13 cellular contexts compared by ENCODE assay signal in the genomic region with DNA sequence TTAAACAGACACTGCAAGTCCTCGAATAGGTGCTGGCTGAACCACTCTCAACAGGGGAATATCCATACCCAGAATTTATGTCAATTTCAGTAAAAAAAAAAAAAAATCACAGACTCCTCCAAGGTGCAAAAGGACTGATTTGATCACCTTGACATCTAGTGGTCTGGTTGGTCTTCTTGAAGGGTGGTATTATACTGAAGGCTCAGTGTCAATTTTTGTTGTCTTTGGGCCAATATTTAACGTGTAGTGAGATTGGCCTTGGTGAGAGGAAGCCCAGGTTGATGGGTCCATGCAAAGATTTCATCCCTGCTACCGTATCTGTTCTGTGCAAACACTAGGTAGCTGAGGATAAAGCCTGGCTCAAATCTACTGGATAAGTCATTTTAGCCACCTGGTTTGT. TPM values are rescaled to one million over a fixed set of nuclear protein-coding genes. Genes with fewer than 3 reads are reported as not detected.
DNase-seq lines count a peak whose midpoint lies in the region; ATAC-seq, FAIRE-seq and TF ChIP-seq lines count a peak whose summit lies in the region.
"Had no signal": no experiment of that assay in that cellular context is flagged by ENCODE, and none has a peak within 500 bp of the region (broad histone marks: within the 10 kb centered on the region; RNA-seq: fewer than 3 reads in every experiment).

No MANE protein-coding gene starts in this region.

- H4K5ac ChIP-seq in H1 (ENCODE audit: insufficient read length, low read depth, low read length), result no peak overlapping the region

- H3K9me3 ChIP-seq in H1 (ENCODE audit: insufficient read depth in 2 of 2, low read depth in 1 of 2, low read length in 1 of 2) (peaks cover 0 to 6% of the 10 kb centered on the region in 2 experiments; a peak in 1 of 4 replicates), pancreas (no peaks in the 10 kb centered on the region)
- H3K9me3 ChIP-seq: testis had no signal

- no peak overlapping the region for H3K18ac ChIP-seq in H1 (ENCODE audit: extremely low read depth, low read length)

- H2AK5ac ChIP-seq in H1 (ENCODE audit: low read depth, low read length), result no peak overlapping the region

- FAIRE-seq in H1 (lab: Jason Lieb, UNC) (no peak), pancreas (lab: Jason Lieb, UNC) (no peak)

- H3K27me3 ChIP-seq in H1 (replicated peaks in 1 of 4; ENCODE audit: control insufficient read depth in 3 of 4, extremely low read depth in 1 of 4, insufficient read depth in 3 of 4, low read length in 3 of 4) (peaks cover 0 to 1% (median 0%) of the 10 kb centered on the region in 4 experiments; a peak in 1 of 7 replicates), pancreas (no peaks in the 10 kb centered on the region)
- H3K27me3 ChIP-seq: left lung, spleen, testis had no signal

- no peak overlapping the region for H3K23ac ChIP-seq in H1 (ENCODE audit: insufficient read length)

- intact Hi-C loops in pancreas (cut with DNase I), result no loop called here

- H2BK20ac ChIP-seq in H1 (ENCODE audit: low read length), result no peak overlapping the region

- H2BK5ac ChIP-seq in H1 (ENCODE audit: low read depth, low read length), result no peak overlapping the region

- 87% methylated on average over 3 of the region's 3 CpGs; no CpG with 5 or more reads in 1 of the 2 experiments for WGBS in H1 (ENCODE audit: extremely low coverage in 1 of 2, insufficient coverage in 1 of 2, insufficient read length in 1 of 2, insufficient replicate concordance in 2 of 2, low coverage in 1 of 2, low lambda C conversion rate in 2 of 2, missing lambda C conversion rate in 1 of 2), 2 experiments
- WGBS in pancreas, 2 donors, result 33 to 44% methylated on average over 3 of the region's 3 CpGs

- peaks cover 24% of the 10 kb centered on the region for H3K36me3 Mint-ChIP-seq in T-helper 2 cell treated with Interferon-gamma antibody and Interleukin-4, amounts not matched to agents 5 μg/mL and 100 μg/mL, for 36 hours (ENCODE audit: low read depth)

- no peak overlapping the region for H2AFZ ChIP-seq in H1 (ENCODE audit: low read length)

- H3K27ac ChIP-seq in H1 (ENCODE audit: low read depth, low read length) (no peak overlapping the region), pancreas (no peak overlapping the region)
- H3K27ac ChIP-seq: left lung, RWPE1, testis had no signal

- peak; percentile 42 to 53; a peak in 3 of 4 replicates for TF ChIP-seq RAD21 in H1 (IDR thresholded peaks at IDR 0.05 in 1 of 2, conservative IDR thresholded peaks at IDR 0.05 in 1 of 2; ENCODE audit: low read depth in 2 of 2, low read length in 2 of 2)

- no peaks in the 10 kb centered on the region for H3K23me2 ChIP-seq in H1 (ENCODE audit: low read depth, low read length)

- no peaks in the 10 kb centered on the region for H3K79me1 ChIP-seq in H1 (ENCODE audit: low read depth, low read length)

- ATAC-seq in pancreas, result no peak
- ATAC-seq: left lung had no signal

- H3K4me1 ChIP-seq in H1 (replicated peaks in 1 of 4; ENCODE audit: control insufficient read depth in 3 of 4, insufficient read depth in 4 of 4, low read length in 3 of 4) (no peaks in the 10 kb centered on the region), pancreas (no peaks in the 10 kb centered on the region)
- H3K4me1 ChIP-seq: testis had no signal

- no peak overlapping the region for H3K27ac Mint-ChIP-seq in T-helper 2 cell treated with Interferon-gamma antibody and Interleukin-4, amounts not matched to agents 5 μg/mL and 100 μg/mL, for 36 hours

- peaks cover 19% of the 10 kb centered on the region for H3K9me3 Mint-ChIP-seq in T-helper 2 cell treated with Interferon-gamma antibody and Interleukin-4, amounts not matched to agents 5 μg/mL and 100 μg/mL, for 36 hours

- H4K91ac ChIP-seq in H1 (replicated peaks; ENCODE audit: insufficient read length, low read length), result no peak overlapping the region

- no peak overlapping the region for H2BK15ac ChIP-seq in H1 (ENCODE audit: low read length)

- H2BK12ac ChIP-seq in H1 (ENCODE audit: low read depth, low read length), result no peak overlapping the region

- no peak overlapping the region for H3K56ac ChIP-seq in H1 (replicated peaks; ENCODE audit: insufficient read length, low read depth, low read length)

- no peak for DNase-seq in AG10803 (ENCODE audit: low read depth)
- peak; percentile 4 for DNase-seq in DMS53 treated with DMSO at 0.1 percent for 48 hours (lab: John Stamatoyannopoulos, UW; ENCODE audit: unreplicated experiment)
- DNase-seq in OCI-M1 (lab: John Stamatoyannopoulos, UW), result peak; percentile 70
- DNase-seq in H1 (ENCODE audit: low read depth in 1 of 2, low spot score in 2 of 2), result no peak
- no peak for DNase-seq in pancreas
- DNase-seq in T-helper 2 cell treated with Interferon-gamma antibody and Interleukin-4, amounts not matched to agents 5 μg/mL and 100 μg/mL, for 36 hours (ENCODE audit: low spot score), result no peak
- no peak for DNase-seq in AG20443 (ENCODE audit: low spot score)
- no peak for DNase-seq in effector CD8-positive, alpha-beta T cell (lab: John Stamatoyannopoulos, UW)
- DNase-seq: left lung, NCI-H1048, spleen, testis had no signal

- no peaks in the 10 kb centered on the region for H3K36me3 ChIP-seq in H1 (ENCODE audit: control insufficient read depth in 2 of 4, insufficient read depth in 4 of 4, low read length in 3 of 4)
- H3K36me3 ChIP-seq in pancreas, result no peaks in the 10 kb centered on the region
- H3K36me3 ChIP-seq: left lung, spleen had no signal

- H4K8ac ChIP-seq in H1 (ENCODE audit: extremely low read depth, insufficient read depth, low read length), result no peak overlapping the region

- no peak for TF ChIP-seq EP300 in H1 (IDR thresholded peaks at IDR 0.05; ENCODE audit: borderline replicate concordance in 1 of 2, low read depth in 2 of 2, low read length in 2 of 2)

- H2BK120ac ChIP-seq in H1 (replicated peaks; ENCODE audit: low read depth, low read length), result no peak overlapping the region

- H4K20me1 ChIP-seq in H1 (replicated peaks in 1 of 2; ENCODE audit: control insufficient read depth in 1 of 2, insufficient read depth in 2 of 2, low read length in 2 of 2), result no peaks in the 10 kb centered on the region

- CTCF ChIA-PET in H1 (lab: Charles Lee; ENCODE audit: partially characterized antibody), result interaction anchor here (0.6 to 1.4 kb wide), 4 partner anchors 119 to 277 kb away, joined by 3 to 8 read pairs (median 3); no protein-coding TSS in a partner anchor

- no peak overlapping the region for H3K4me3 ChIP-seq in AG10803 (ENCODE audit: low read length)
- H3K4me3 ChIP-seq in H1 (ENCODE audit: extremely low read depth in 1 of 4, insufficient read depth in 2 of 4, low read depth in 3 of 4, low read length in 4 of 4), result no peak overlapping the region
- no peak overlapping the region for H3K4me3 ChIP-seq in pancreas
- H3K4me3 ChIP-seq: left lung, spleen, testis had no signal

- H3K4me1 Mint-ChIP-seq in T-helper 2 cell treated with Interferon-gamma antibody and Interleukin-4, amounts not matched to agents 5 μg/mL and 100 μg/mL, for 36 hours (ENCODE audit: low read depth), result peaks cover 69% of the 10 kb centered on the region

- H3K9ac ChIP-seq in H1 (replicated peaks in 1 of 4; ENCODE audit: extremely low read depth in 1 of 4, low read depth in 3 of 4, low read length in 3 of 4), result no peak overlapping the region

- no peak for TF ChIP-seq POLR2A in H1 (IDR thresholded peaks at IDR 0.05; ENCODE audit: control extremely low read depth in 1 of 2, low read depth in 2 of 2, low read length in 2 of 2)

- POLR2A ChIA-PET in H1 (lab: Charles Lee; ENCODE audit: partially characterized antibody), result no interaction called here

- no peak overlapping the region for H3K4me2 ChIP-seq in H1 (ENCODE audit: insufficient read depth in 1 of 2, low read depth in 2 of 2, low read length in 2 of 2)

- H3K14ac ChIP-seq in H1 (ENCODE audit: insufficient read length), result no peak overlapping the region

- TF ChIP-seq CTCF in AG10803 (conservative IDR thresholded peaks at IDR 0.05; ENCODE audit: low read length) (0 out of 2 replicates have a peak, but pooled peaks have one; percentile 21), H1 (IDR thresholded peaks at IDR 0.05; ENCODE audit: control extremely low read depth in 1 of 3, insufficient read depth in 1 of 3, low read depth in 1 of 3, low read length in 3 of 3) (peak in 2 of 3 experiments; percentile 17 to 33; a peak in 2 of 4 replicates), pancreas (IDR thresholded peaks at IDR 0.05) (no peak)

- no peak overlapping the region for H3K4ac ChIP-seq in H1 (replicated peaks; ENCODE audit: insufficient read length, low read depth, low read length)

- no peaks in the 10 kb centered on the region for H3K27me3 Mint-ChIP-seq in T-helper 2 cell treated with Interferon-gamma antibody and Interleukin-4, amounts not matched to agents 5 μg/mL and 100 μg/mL, for 36 hours (ENCODE audit: low read depth)

- no peaks in the 10 kb centered on the region for H3K79me2 ChIP-seq in H1 (ENCODE audit: control insufficient read depth in 1 of 2, insufficient read depth in 2 of 2, low read length in 2 of 2)

- no peak overlapping the region for H3K4me3 Mint-ChIP-seq in T-helper 2 cell treated with Interferon-gamma antibody and Interleukin-4, amounts not matched to agents 5 μg/mL and 100 μg/mL, for 36 hours

TF ChIP-seq in H1, 55 proteins besides CTCF, POLR2A, EP300 and RAD21 (continues in another document):
- TF ChIP-seq ZNF274 (IDR thresholded peaks at IDR 0.05; ENCODE audit: borderline replicate concordance, extremely low read depth, low read length), result no peak
- no peak for TF ChIP-seq BRCA1 (IDR thresholded peaks at IDR 0.05; ENCODE audit: low read depth, low read length)

RNA-seq across cellular contexts. Expression of gene GBP5, which starts 4.0 kb away (rescaled TPM):
- not detected in 2 replicates for total RNA-seq in H1 (2021; fragmentation: NEBNext Ultra II Directional; extraction: Animal tissue kit (Norgen Biotek cat#: 25700))
- polyA plus RNA-seq in H1 (2011; rRNA removed) (not detected in 2 replicates), pancreas (under 1 TPM; 0.16 to 0.19 TPM)
- not detected for polyA plus RNA-seq in H1 (2011; cell fraction: cytosol; rRNA removed)
- not detected for polyA plus RNA-seq in H1 (2011; cell fraction: nucleus; rRNA removed)
- not detected in 4 replicates for polyA plus RNA-seq in H1 (2012, experiment 1 of 2)
- polyA plus RNA-seq in H1 (2012, experiment 2 of 2), result not detected
- polyA plus RNA-seq in H1 (2013, experiment 1 of 2), result not detected
- polyA plus RNA-seq in H1 (2013, experiment 2 of 2), result not detected
- not detected in 2 replicates for polyA minus RNA-seq in H1 (2011; rRNA and poly(A)+ RNA removed)
- polyA minus RNA-seq in H1 (2011; cell fraction: cytosol; rRNA and poly(A)+ RNA removed), result not detected
- polyA minus RNA-seq in H1 (2011; cell fraction: nucleus; rRNA and poly(A)+ RNA removed), result not detected
- 1 to 10 TPM in 1 of 6 donors, under 1 TPM in 5; 0.20 to 1.4 (median 0.63) TPM for total RNA-seq in pancreas

Comparison
In these comparisons a context has a peak if more than half of its experiments do, and no peak if none do; other contexts are left out.
1. DNase-seq: peak in DMS53 treated with DMSO at 0.1 percent for 48 hours (single experiment) and OCI-M1 (single experiment); none in AG10803 (single experiment), H1 (0 of 2), pancreas (0 of 6), T-helper 2 cell treated with Interferon-gamma antibody and Interleukin-4, amounts not matched to agents 5 μg/mL and 100 μg/mL, for 36 hours (single experiment), AG20443 (single experiment) and effector CD8-positive, alpha-beta T cell (single experiment).
2. CTCF ChIP-seq: peak in AG10803 (single experiment) and H1 (2 of 3); none in pancreas (0 of 4).